Comparison of ENCODE assay signal across 21 cellular contexts in the genomic region with DNA sequence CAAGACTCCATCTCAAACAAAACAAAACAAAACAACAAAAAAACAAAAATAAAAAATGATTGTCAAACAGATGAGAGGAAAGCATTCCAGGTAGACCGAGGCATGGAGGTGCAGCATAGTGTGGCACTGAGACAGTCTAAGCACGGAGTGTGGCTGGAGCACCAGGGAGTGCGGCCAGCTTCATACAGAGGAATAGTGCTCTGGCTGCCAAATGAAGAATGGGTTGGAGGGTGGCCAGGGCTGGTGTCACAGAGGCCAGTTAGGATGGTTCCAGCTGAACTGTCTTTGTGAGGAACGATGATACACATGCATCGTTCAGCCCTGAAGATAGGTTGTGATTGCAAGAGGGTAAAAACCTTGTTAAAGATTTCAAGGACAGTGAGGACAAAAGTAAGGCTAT. TPM values are rescaled to one million over a fixed set of nuclear protein-coding genes. Genes with fewer than 3 reads are reported as not detected.
DNase-seq lines count a peak whose midpoint lies in the region; ATAC-seq and TF ChIP-seq lines count a peak whose summit lies in the region.
"Had no signal": no experiment of that assay in that cellular context is flagged by ENCODE, and none has a peak within 500 bp of the region (broad histone marks: within the 10 kb centered on the region; RNA-seq: fewer than 3 reads in every experiment).

No MANE protein-coding gene starts in this region.

- H3K4me3 ChIP-seq in Panc1 (ENCODE audit: low read depth in 2 of 2, low read length in 2 of 2) = no peak overlapping the region
- H3K4me3 ChIP-seq in gastroesophageal sphincter = no peak overlapping the region
- H3K4me3 ChIP-seq in rectal smooth muscle tissue (ENCODE audit: low read length) = no peak overlapping the region
- H3K4me3 ChIP-seq: breast epithelium, stomach had no signal

- no peak overlapping the region for H3K9ac ChIP-seq in rectal smooth muscle tissue (ENCODE audit: low read length)

- H3K9me3 ChIP-seq in Panc1 (ENCODE audit: control insufficient read depth, insufficient read depth, low read depth, low read length) (no peaks in the 10 kb centered on the region), gastroesophageal sphincter (no peaks in the 10 kb centered on the region)
- H3K9me3 ChIP-seq: breast epithelium, stomach had no signal

- whole genome bisulfite sequencing in gastroesophageal sphincter (ENCODE audit: low coverage in 1 of 2), 2 donors = 19 to 26% methylated on average over 5 of the region's 5 CpGs

- intact Hi-C loops in Panc1 (cut with micrococcal nuclease; ENCODE audit: unreplicated experiment) = no loop called here

- DNase-seq in Panc1 (ENCODE audit: low read depth, low spot score) (no peak), kidney tubule cell (ENCODE audit: low spot score) (peak; percentile 66), NCI-H226 (no peak)
- no peak for DNase-seq in activated CD4-positive, alpha-beta T cell treated with anti-CD3 and anti-CD28 coated beads for 48 hours
- DNase-seq in stimulated activated CD4-positive, alpha-beta T cell treated with anti-CD3 and anti-CD28 coated beads, Interleukin-4, amount 100 ng/mL, for 1 hour = no peak
- DNase-seq: activated CD8-positive, alpha-beta T cell treated with anti-CD3 and anti-CD28 coated beads, Interleukin-2, amount 10 ng/mL, durations not matched to agents 7 days and 5 days; activated naive CD8-positive, alpha-beta T cell treated with anti-CD3 and anti-CD28 coated beads for 36 hours; activated T-cell treated with anti-CD3 and anti-CD28 coated beads, Interleukin-2, amount 50 U/mL, for 48 hours; effector CD8-positive, alpha-beta T cell; HFFc6; naive thymus-derived CD8-positive, alpha-beta T cell; NCI-H1694 treated with DMSO at 0.1 percent for 48 hours; NCI-H446 treated with DMSO at 0.1 percent for 48 hours; retina; stomach; T-helper 2 cell had no signal

- TF ChIP-seq CTCF in Panc1 (IDR thresholded peaks at IDR 0.05) (no peak), gastroesophageal sphincter (IDR thresholded peaks at IDR 0.05) (no peak)

- TF ChIP-seq POLR2A in gastroesophageal sphincter (IDR thresholded peaks at IDR 0.05) = no peak

- H3K27ac ChIP-seq in Panc1 (ENCODE audit: low read length) (peak overlapping the region; percentile 44; the same call in 1 of the 2 replicates), gastroesophageal sphincter (peak overlapping the region in 3 of 4 donors; percentile 8 to 37 (median 27)), rectal smooth muscle tissue (ENCODE audit: low read depth, low read length) (peak overlapping the region; percentile 35)
- H3K27ac ChIP-seq: breast epithelium, stomach had no signal

- no TSS peak for BruUV-seq in Panc1 (replicated peaks; lab: Mats Ljungman, UMichigan)

- ATAC-seq in Panc1 (no peak), gastroesophageal sphincter (peak; percentile 54), HG03354 (IDR thresholded peaks at IDR 0.05; ENCODE audit: poor library complexity, severe bottlenecking, unreplicated experiment) (no peak)
- ATAC-seq: activated CD8-positive, alpha-beta T cell treated with anti-CD3 and anti-CD28 coated beads, Interleukin-2, amount 10 ng/mL, durations not matched to agents 7 days and 5 days; naive thymus-derived CD8-positive, alpha-beta T cell; WTC11 had no signal

- no peak for TF ChIP-seq EP300 in gastroesophageal sphincter (IDR thresholded peaks at IDR 0.05)

- in situ Hi-C loops in Panc1 (cut with HindIII; ENCODE audit: low pct_unique_long_range_greater_than_20kb, low sequenced_read_pairs) = no loop called here

- H3K27me3 ChIP-seq in Panc1 (ENCODE audit: control insufficient read depth, insufficient read depth, low read length) (no peaks in the 10 kb centered on the region), gastroesophageal sphincter (no peaks in the 10 kb centered on the region), rectal smooth muscle tissue (ENCODE audit: control insufficient read depth, insufficient read depth, low read length) (no peaks in the 10 kb centered on the region)
- H3K27me3 ChIP-seq: breast epithelium, stomach had no signal

- peaks cover 22% of the 10 kb centered on the region for H3K4me1 ChIP-seq in Panc1 (ENCODE audit: control insufficient read depth, insufficient read depth, low read length)
- H3K4me1 ChIP-seq in gastroesophageal sphincter = peaks cover 30 to 99% (median 31%) of the 10 kb centered on the region in 3 donors
- peaks cover 54% of the 10 kb centered on the region for H3K4me1 ChIP-seq in rectal smooth muscle tissue (ENCODE audit: control insufficient read depth, insufficient read depth, low read length)

- POLR2A ChIA-PET in Panc1 (lab: Charles Lee) = no interaction called here

- H3K36me3 ChIP-seq in Panc1 (ENCODE audit: control insufficient read depth, insufficient read depth, low read length) = no peaks in the 10 kb centered on the region
- H3K36me3 ChIP-seq in gastroesophageal sphincter = no peaks in the 10 kb centered on the region
- H3K36me3 ChIP-seq in rectal smooth muscle tissue (ENCODE audit: control insufficient read depth, insufficient read depth, low read length) = no peaks in the 10 kb centered on the region
- H3K36me3 ChIP-seq: breast epithelium, stomach had no signal

- CTCF ChIA-PET in Panc1 (lab: Charles Lee) = no interaction called here

RNA-seq across cellular contexts. Expression of a gene that starts 28.3 kb away (rescaled TPM):
- total RNA-seq in Panc1 (2021; ENCODE audit: unreplicated experiment) (10.8 TPM), gastroesophageal sphincter (10 to 100 TPM; 44.8 to 86.8 (median 77.9) TPM)
- 3.5 TPM for polyA plus RNA-seq in Panc1 (2012; ENCODE audit: insufficient read length)
- total RNA-seq: activated CD8-positive, alpha-beta T cell treated with anti-CD3 and anti-CD28 coated beads, Interleukin-2, amount 10 ng/mL, durations not matched to agents 7 days and 5 days had no signal
- polyA plus RNA-seq: naive thymus-derived CD8-positive, alpha-beta T cell had no signal
